Comparison of ENCODE assay signal across 1 cellular context in the genomic region with DNA sequence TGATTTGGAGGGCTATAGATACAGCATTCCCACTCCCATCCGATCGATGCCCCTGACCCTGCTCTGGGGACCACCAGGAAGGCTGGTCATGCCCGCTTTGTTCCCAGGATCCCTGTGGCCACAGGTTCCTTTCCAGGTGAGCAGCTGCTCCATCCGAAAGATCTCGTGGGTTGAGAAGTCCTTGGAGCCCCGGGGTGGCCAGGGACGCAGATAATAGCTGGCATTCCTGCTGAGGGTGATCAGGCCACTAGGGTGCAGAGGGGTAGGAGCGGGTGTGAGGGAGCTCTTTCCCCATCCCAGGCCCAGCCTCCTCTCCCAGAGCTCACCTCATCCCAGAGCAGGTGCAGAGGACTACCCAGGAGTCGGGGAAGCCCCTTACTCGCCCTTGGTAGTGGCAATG.
TF ChIP-seq lines count a peak whose summit lies in the region.

No MANE protein-coding gene starts in this region.

TF ChIP-seq in HepG2, 621 proteins besides CTCF, POLR2A, EP300 and RAD21:
- TF ChIP-seq REL (CRISPR knock-in tag; conservative IDR thresholded peaks at IDR 0.05) (no peak), SMARCC2 (IDR thresholded peaks at IDR 0.05) (no peak), ZNF781 (CRISPR knock-in tag; IDR thresholded peaks at IDR 0.05; ENCODE audit: borderline replicate concordance, not compliant biosample characterization) (no peak), PRPF4 (IDR thresholded peaks at IDR 0.05; ENCODE audit: low read depth, low read length, poor library complexity, severe bottlenecking) (no peak), EZH2 (conservative IDR thresholded peaks at IDR 0.05; ENCODE audit: low read depth, low read length) (peak; percentile 85), ZNF263 (CRISPR knock-in tag; IDR thresholded peaks at IDR 0.05) (no peak), CAMTA2 (CRISPR knock-in tag; IDR thresholded peaks at IDR 0.05; ENCODE audit: borderline replicate concordance) (no peak)
- TF ChIP-seq, protein P1, sequence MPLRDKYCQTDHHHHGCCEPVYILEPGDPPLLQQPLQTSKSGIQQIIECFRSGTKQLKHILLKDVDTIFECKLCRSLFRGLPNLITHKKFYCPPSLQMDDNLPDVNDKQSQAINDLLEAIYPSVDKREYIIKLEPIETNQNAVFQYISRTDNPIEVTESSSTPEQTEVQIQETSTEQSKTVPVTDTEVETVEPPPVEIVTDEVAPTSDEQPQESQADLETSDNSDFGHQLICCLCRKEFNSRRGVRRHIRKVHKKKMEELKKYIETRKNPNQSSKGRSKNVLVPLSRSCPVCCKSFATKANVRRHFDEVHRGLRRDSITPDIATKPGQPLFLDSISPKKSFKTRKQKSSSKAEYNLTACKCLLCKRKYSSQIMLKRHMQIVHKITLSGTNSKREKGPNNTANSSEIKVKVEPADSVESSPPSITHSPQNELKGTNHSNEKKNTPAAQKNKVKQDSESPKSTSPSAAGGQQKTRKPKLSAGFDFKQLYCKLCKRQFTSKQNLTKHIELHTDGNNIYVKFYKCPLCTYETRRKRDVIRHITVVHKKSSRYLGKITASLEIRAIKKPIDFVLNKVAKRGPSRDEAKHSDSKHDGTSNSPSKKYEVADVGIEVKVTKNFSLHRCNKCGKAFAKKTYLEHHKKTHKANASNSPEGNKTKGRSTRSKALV (CRISPR knock-in tag; IDR thresholded peaks at IDR 0.05): 0 out of 2 replicates have a peak, but pooled peaks have one; percentile 28
TF ChIP-seq in HepG2: peak in this region for 2.
